Comparison of ENCODE assay signal across 8 cellular contexts in the genomic region with DNA sequence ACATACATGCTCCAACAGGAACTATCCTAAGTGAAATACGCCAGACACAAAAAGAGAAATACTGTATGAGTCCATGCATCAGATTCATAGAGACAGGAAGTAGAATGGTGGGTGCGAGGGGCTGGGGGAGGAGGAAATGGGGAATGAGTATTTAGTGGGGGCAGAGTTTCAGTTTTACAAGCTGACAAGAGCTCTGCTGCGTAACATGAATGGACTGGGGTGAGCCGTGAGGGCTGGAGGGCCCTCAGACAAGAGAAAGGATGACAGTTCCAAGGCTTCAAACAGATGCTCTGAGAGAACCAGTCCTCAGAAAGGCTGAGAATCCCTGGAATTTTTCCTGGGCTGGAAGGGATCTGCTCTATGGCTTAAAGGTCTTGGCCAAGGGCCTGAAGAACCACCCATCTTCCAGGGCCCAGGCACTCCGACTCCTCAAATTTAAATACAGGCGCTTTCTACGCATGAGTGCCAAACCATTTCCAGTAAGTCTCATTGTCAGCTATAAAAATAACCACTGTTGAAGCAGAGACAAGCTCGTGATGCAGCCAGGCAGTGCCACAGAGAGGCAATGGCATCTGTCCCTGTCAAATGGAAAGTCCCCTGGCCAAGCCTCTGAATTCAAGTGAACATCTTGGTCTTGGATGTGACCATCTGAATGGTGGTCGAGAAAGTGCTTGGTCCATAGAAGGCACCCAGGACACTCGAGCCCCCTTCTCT. TPM values are rescaled to one million over a fixed set of nuclear protein-coding genes. Genes with fewer than 3 reads are reported as not detected.
A peak's percentile ranks its signal among the peaks of the same experiment; 100 is the strongest.
DNase-seq lines count a peak whose midpoint lies in the region; ATAC-seq and TF ChIP-seq lines count a peak whose summit lies in the region.

No MANE protein-coding gene starts in this region.

- H4K20me1 ChIP-seq in H9 (ENCODE audit: control insufficient read depth, insufficient read depth, insufficient read length), result no peaks in the 10 kb centered on the region

- no peak overlapping the region for H2BK20ac ChIP-seq in H9 (ENCODE audit: low read depth, low read length, poor library complexity, severe bottlenecking)

- 43 to 47% methylated on average over 10 of the region's 10 CpGs for WGBS in esophagus, 2 donors
- no CpG with 5 or more reads among the region's 10 CpGs for WGBS in H9 (ENCODE audit: extremely low coverage, insufficient read length, low lambda C conversion rate)

- H4K5ac ChIP-seq in H9 (ENCODE audit: insufficient read length, low read depth, low read length), result no peak overlapping the region

- H4K8ac ChIP-seq in H9 (replicated peaks; ENCODE audit: insufficient read length, low read depth, low read length), result no peak overlapping the region

- H3K36me3 Mint-ChIP-seq in H9 (ENCODE audit: insufficient read depth in 1 of 3, low read depth in 3 of 3), result no peaks in the 10 kb centered on the region; a peak in 1 of 7 replicates

- H3K27ac Mint-ChIP-seq in H9, result no peak overlapping the region; a peak in 1 of 7 replicates

- no peaks in the 10 kb centered on the region for H3K79me1 ChIP-seq in H9 (ENCODE audit: insufficient read depth, low read depth, low read length, poor library complexity, severe bottlenecking)

- no peak overlapping the region for H2BK15ac ChIP-seq in H9 (ENCODE audit: low read depth, low read length)

- H2AK5ac ChIP-seq in H9 (ENCODE audit: insufficient read length, low read length), result no peak overlapping the region

- H3K18ac ChIP-seq in H9 (ENCODE audit: insufficient read length, low read depth, low read length), result no peak overlapping the region

- ATAC-seq in GM18502 (IDR thresholded peaks at IDR 0.05; ENCODE audit: poor library complexity, unreplicated experiment), result peak; percentile 69
- ATAC-seq in HG02610 (IDR thresholded peaks at IDR 0.05; ENCODE audit: unreplicated experiment), result peak; percentile 64
- no peak for ATAC-seq in HG02623 (IDR thresholded peaks at IDR 0.05; ENCODE audit: unreplicated experiment)

- H3K27me3 Mint-ChIP-seq in H9 (ENCODE audit: low read depth), result peaks cover 5% of the 10 kb centered on the region

- H2BK5ac ChIP-seq in H9 (ENCODE audit: insufficient read length, low read length), result no peak overlapping the region

- H3K9me3 ChIP-seq in esophagus (ENCODE audit: control insufficient read depth in 2 of 2, insufficient read depth in 1 of 2, low read depth in 1 of 2, low read length in 1 of 2) (no peaks in the 10 kb centered on the region), H9 (ENCODE audit: control insufficient read depth, low read depth, low read length) (no peaks in the 10 kb centered on the region)

- no peak overlapping the region for H3K4me2 ChIP-seq in H9 (ENCODE audit: insufficient read depth, insufficient read length, low read length)

- DNase-seq in SHP77 treated with DMSO at 0.1 percent for 48 hours (lab: John Stamatoyannopoulos, UW) (peak; percentile 72), COLO668 (lab: John Stamatoyannopoulos, UW; ENCODE audit: unreplicated experiment) (no peak), H9 (no peak)

- H4K91ac ChIP-seq in H9 (ENCODE audit: insufficient read length, low read depth, low read length), result no peak overlapping the region

- peaks cover 9 to 10% of the 10 kb centered on the region in 2 experiments for H3K4me1 Mint-ChIP-seq in H9

- peak overlapping the region; percentile 42 to 59 for H3K27ac ChIP-seq in esophagus (ENCODE audit: low read depth in 2 of 2, low read length in 1 of 2)
- peak overlapping the region; percentile 80 for H3K27ac ChIP-seq in rectal smooth muscle tissue (ENCODE audit: low read depth, low read length)
- no peak overlapping the region for H3K27ac ChIP-seq in H9 (ENCODE audit: insufficient read length, low read depth, low read length)

- no peaks in the 10 kb centered on the region for H3K36me3 ChIP-seq in esophagus (ENCODE audit: control insufficient read depth in 2 of 2, insufficient read depth in 2 of 2, low read length in 1 of 2)
- H3K36me3 ChIP-seq in rectal smooth muscle tissue (ENCODE audit: control insufficient read depth, insufficient read depth, low read length), result no peaks in the 10 kb centered on the region

- H3K4ac ChIP-seq in H9 (ENCODE audit: low read depth, low read length), result no peak overlapping the region

- no peak overlapping the region for H3K9ac ChIP-seq in rectal smooth muscle tissue (ENCODE audit: low read length)
- H3K9ac ChIP-seq in H9 (ENCODE audit: extremely low read depth, insufficient read length, low read length), result no peak overlapping the region

- TF ChIP-seq CTCF in H9 (conservative IDR thresholded peaks at IDR 0.05), result no peak

- no peak overlapping the region for H3K56ac ChIP-seq in H9 (ENCODE audit: insufficient read length, low read depth, low read length)

- H3K79me2 ChIP-seq in H9 (ENCODE audit: insufficient read depth, low read length), result no peaks in the 10 kb centered on the region

- H3K4me1 ChIP-seq in esophagus (ENCODE audit: control insufficient read depth in 2 of 2, insufficient read depth in 2 of 2, low read length in 1 of 2) (peaks cover 7 to 8% of the 10 kb centered on the region in 2 donors), rectal smooth muscle tissue (ENCODE audit: control insufficient read depth, insufficient read depth, low read length) (peaks cover 10% of the 10 kb centered on the region), H9 (ENCODE audit: insufficient read depth, low read length) (peaks cover 2% of the 10 kb centered on the region; the same call in 1 of the 2 replicates)

- no peak overlapping the region for H2AFZ ChIP-seq in H9 (ENCODE audit: low read length)

- H3K4me3 Mint-ChIP-seq in H9, result no peak overlapping the region

- H3K9me3 Mint-ChIP-seq in H9, result no peaks in the 10 kb centered on the region

- H3K27me3 ChIP-seq in esophagus (ENCODE audit: control insufficient read depth in 1 of 2, insufficient read depth in 2 of 2, low read length in 2 of 2) (no peaks in the 10 kb centered on the region), rectal smooth muscle tissue (ENCODE audit: control insufficient read depth, insufficient read depth, low read length) (no peaks in the 10 kb centered on the region), H9 (ENCODE audit: insufficient read depth, low read length) (no peaks in the 10 kb centered on the region)

- H2BK12ac ChIP-seq in H9 (ENCODE audit: insufficient read length, low read depth, low read length), result no peak overlapping the region

- no peak overlapping the region for H3K23ac ChIP-seq in H9 (ENCODE audit: insufficient read length, low read depth, low read length)

- H3K23me2 ChIP-seq in H9 (ENCODE audit: insufficient read length, low read depth, low read length, poor library complexity, severe bottlenecking), result no peaks in the 10 kb centered on the region

- H3T11ph ChIP-seq in H9 (ENCODE audit: low read length), result no peak overlapping the region

- no peak overlapping the region for H3K14ac ChIP-seq in H9 (ENCODE audit: insufficient read depth, low read length)

- H2BK120ac ChIP-seq in H9 (ENCODE audit: low read depth, low read length, poor library complexity, severe bottlenecking), result no peak overlapping the region

- H3K4me3 ChIP-seq in esophagus (ENCODE audit: low read depth in 1 of 2, low read length in 2 of 2) (no peak overlapping the region), rectal smooth muscle tissue (ENCODE audit: low read length) (no peak overlapping the region)

RNA-seq across cellular contexts. Expression of gene KLF2, which starts 17.5 kb away (rescaled TPM):
- 10 to 100 TPM in 1 of 2 donors, 1 to 10 TPM in 1; 2.4 to 12.1 TPM for polyA plus RNA-seq in esophagus
- 0.24 and 0.33 TPM in 2 replicates for total RNA-seq in H9 (2021)
